Comparison of ENCODE assay signal across 8 cellular contexts in genomic region chr14:91380610-91381371, GRCh38. TPM values are rescaled to one million over a fixed set of nuclear protein-coding genes. Genes with fewer than 3 reads are reported as not detected.
DNase-seq lines count a peak whose midpoint lies in the region; ATAC-seq, FAIRE-seq and TF ChIP-seq lines count a peak whose summit lies in the region.
"Had no signal": no experiment of that assay in that cellular context is flagged by ENCODE, and none has a peak within 500 bp of the region (broad histone marks: within the 10 kb centered on the region; RNA-seq: fewer than 3 reads in every experiment).

No MANE protein-coding gene starts in this region.

- H3K9me3 ChIP-seq in naive thymus-derived CD4-positive, alpha-beta T cell (ENCODE audit: control insufficient read depth in 2 of 3, low read length in 3 of 3), result no peaks in the 10 kb centered on the region

- no peak for DNase-seq in GM12892 (ENCODE audit: insufficient read length)
- peak; percentile 99 for DNase-seq in NCI-H1694 (lab: John Stamatoyannopoulos, UW)
- no peak for DNase-seq in naive thymus-derived CD4-positive, alpha-beta T cell
- no peak for DNase-seq in COLO668 (lab: John Stamatoyannopoulos, UW; ENCODE audit: unreplicated experiment)
- DNase-seq in NK-92 (lab: John Stamatoyannopoulos, UW; ENCODE audit: unreplicated experiment), result no peak
- no peak for DNase-seq in cerebellar cortex (ENCODE audit: low spot score)
- DNase-seq: occipital lobe had no signal

- H3K27me3 Mint-ChIP-seq in activated T-helper 17 cell treated with anti-CD3 and anti-CD28 coated beads, Interleukin-2, amount 50 U/mL, for 72 hours, result no peaks in the 10 kb centered on the region
- no peaks in the 10 kb centered on the region for H3K27me3 Mint-ChIP-seq in naive thymus-derived CD4-positive, alpha-beta T cell

- TF ChIP-seq POLR2A in GM12892 (IDR thresholded peaks at IDR 0.05; ENCODE audit: low read depth, low read length), result no peak

- peak; percentile 85 for FAIRE-seq in GM12892 (lab: Jason Lieb, UNC)

- peaks cover 0 to 19% (median 0%) of the 10 kb centered on the region in 3 experiments for H3K36me3 ChIP-seq in naive thymus-derived CD4-positive, alpha-beta T cell (ENCODE audit: control insufficient read depth in 2 of 3, insufficient read depth in 3 of 3, low read length in 3 of 3)

- peaks cover 61% of the 10 kb centered on the region for H3K36me3 Mint-ChIP-seq in activated T-helper 17 cell treated with anti-CD3 and anti-CD28 coated beads, Interleukin-2, amount 50 U/mL, for 72 hours (ENCODE audit: low read depth)
- peaks cover 0 to 30% (median 4%) of the 10 kb centered on the region in 5 donors for H3K36me3 Mint-ChIP-seq in naive thymus-derived CD4-positive, alpha-beta T cell

- H3K9me3 Mint-ChIP-seq in activated T-helper 17 cell treated with anti-CD3 and anti-CD28 coated beads, Interleukin-2, amount 50 U/mL, for 72 hours, result no peaks in the 10 kb centered on the region
- no peaks in the 10 kb centered on the region for H3K9me3 Mint-ChIP-seq in naive thymus-derived CD4-positive, alpha-beta T cell

- peak overlapping the region; percentile 56 for H3K4me3 Mint-ChIP-seq in activated T-helper 17 cell treated with anti-CD3 and anti-CD28 coated beads, Interleukin-2, amount 50 U/mL, for 72 hours
- peak overlapping the region in 9 of 10 donors; percentile 29 to 87 (median 56) for H3K4me3 Mint-ChIP-seq in naive thymus-derived CD4-positive, alpha-beta T cell

- H3K4me1 ChIP-seq in naive thymus-derived CD4-positive, alpha-beta T cell (ENCODE audit: control insufficient read depth in 2 of 2, insufficient read depth in 2 of 2, low read length in 2 of 2), result peaks cover 90 to 94% of the 10 kb centered on the region in 2 donors

- ATAC-seq in activated T-helper 17 cell treated with anti-CD3 and anti-CD28 coated beads, Interleukin-2, amount 50 U/mL, for 72 hours (replicated peaks), result no peak
- no peak for ATAC-seq in naive thymus-derived CD4-positive, alpha-beta T cell

- no peak overlapping the region for H3K4me3 ChIP-seq in naive thymus-derived CD4-positive, alpha-beta T cell (ENCODE audit: low read length)

- peaks cover 64% of the 10 kb centered on the region for H3K4me1 Mint-ChIP-seq in activated T-helper 17 cell treated with anti-CD3 and anti-CD28 coated beads, Interleukin-2, amount 50 U/mL, for 72 hours
- H3K4me1 Mint-ChIP-seq in naive thymus-derived CD4-positive, alpha-beta T cell, result peaks cover 82 to 100% (median 96%) of the 10 kb centered on the region in 7 donors

- POLR2A ChIA-PET in naive thymus-derived CD4-positive, alpha-beta T cell (lab: Charles Lee), result interaction anchor here (1.5 to 2.2 kb wide), 2 partner anchors 7 to 11 kb away, joined by 3 to 11 read pairs; no protein-coding TSS in a partner anchor

- no peaks in the 10 kb centered on the region for H3K27me3 ChIP-seq in naive thymus-derived CD4-positive, alpha-beta T cell (ENCODE audit: control insufficient read depth in 2 of 2, insufficient read depth in 2 of 2, low read length in 2 of 2)

- H3K27ac ChIP-seq in naive thymus-derived CD4-positive, alpha-beta T cell (ENCODE audit: low read depth, low read length), result peak overlapping the region; percentile 50

- CTCF ChIA-PET in naive thymus-derived CD4-positive, alpha-beta T cell (lab: Charles Lee), result no interaction called here

- peak overlapping the region; percentile 86 for H3K27ac Mint-ChIP-seq in activated T-helper 17 cell treated with anti-CD3 and anti-CD28 coated beads, Interleukin-2, amount 50 U/mL, for 72 hours
- H3K27ac Mint-ChIP-seq in naive thymus-derived CD4-positive, alpha-beta T cell, result peak overlapping the region; percentile 42 to 98 (median 83)

- intact Hi-C loops in naive thymus-derived CD4-positive, alpha-beta T cell (cut with micrococcal nuclease), result no loop called here

RNA-seq across cellular contexts. Expression of gene CCDC88C, which starts 36.8 kb away (rescaled TPM):
- 37.7 TPM for polyA plus RNA-seq in GM12892 (2012; ENCODE audit: missing spikeins)
- total RNA-seq in activated T-helper 17 cell treated with anti-CD3 and anti-CD28 coated beads, Interleukin-2, amount 50 U/mL, for 72 hours, result 100 to 1,000 TPM; 143 to 172 TPM
- total RNA-seq in naive thymus-derived CD4-positive, alpha-beta T cell, result 100 to 1,000 TPM; 189 to 324 (median 277) TPM
- polyA plus RNA-seq in naive thymus-derived CD4-positive, alpha-beta T cell, result 10 to 100 TPM; 23.6 to 44.9 TPM
